Comparison of ENCODE assay signal across 8 cellular contexts in genomic region chr3:100089802-100090668, GRCh38. TPM values are rescaled to one million over a fixed set of nuclear protein-coding genes. Genes with fewer than 3 reads are reported as not detected.
DNase-seq lines count a peak whose midpoint lies in the region; ATAC-seq, FAIRE-seq and TF ChIP-seq lines count a peak whose summit lies in the region.

No MANE protein-coding gene starts in this region.

- no peaks in the 10 kb centered on the region for H3K9me3 ChIP-seq in parathyroid adenoma (ENCODE audit: control insufficient read depth, low read length)

- peak; percentile 80 for ATAC-seq in GM19023 (IDR thresholded peaks at IDR 0.05; ENCODE audit: unreplicated experiment)
- peak; percentile 65 for ATAC-seq in HG03135 (IDR thresholded peaks at IDR 0.05; ENCODE audit: unreplicated experiment)
- peak; percentile 81 for ATAC-seq in esophagus mucosa

- no peaks in the 10 kb centered on the region for H3K79me2 ChIP-seq in parathyroid adenoma

- no peak overlapping the region for H3K27ac ChIP-seq in parathyroid adenoma

- H2AFZ ChIP-seq in parathyroid adenoma, result peak overlapping the region; percentile 1

- H3K4me1 ChIP-seq in parathyroid adenoma, result peaks cover 3% of the 10 kb centered on the region

- TF ChIP-seq CTCF in AG09319 (IDR thresholded peaks at IDR 0.05; ENCODE audit: low read depth, low read length), result peak; percentile 61
- no peak for TF ChIP-seq CTCF in parathyroid adenoma (IDR thresholded peaks at IDR 0.05)

- no peaks in the 10 kb centered on the region for H3K36me3 ChIP-seq in parathyroid adenoma (ENCODE audit: control insufficient read depth, insufficient read depth, low read length)

- FAIRE-seq in RCC 7860 (lab: Jason Lieb, UNC), result peak; percentile 42

- H3K9ac ChIP-seq in parathyroid adenoma, result no peak overlapping the region

- no peak for DNase-seq in AG09319 (ENCODE audit: extremely low read depth, low read depth)
- peak; percentile 66 for DNase-seq in RCC 7860 (ENCODE audit: low spot score)
- no peak for DNase-seq in C1 segment of cervical spinal cord (lab: John Stamatoyannopoulos, UW)
- no peak for DNase-seq in SHP77 (lab: John Stamatoyannopoulos, UW)

- no peak overlapping the region for H3K4me2 ChIP-seq in parathyroid adenoma (ENCODE audit: low read length)

- H3K4me3 ChIP-seq in parathyroid adenoma (ENCODE audit: low read depth, low read length), result no peak overlapping the region

- no peaks in the 10 kb centered on the region for H3K27me3 ChIP-seq in parathyroid adenoma (ENCODE audit: control insufficient read depth, insufficient read depth, low read length)

RNA-seq across cellular contexts. Expression of gene FILIP1L, which starts 24.3 kb away (rescaled TPM):
- total RNA-seq in esophagus mucosa, result 2.3 TPM
